16 cellular contexts compared by ENCODE assay signal in the genomic region with DNA sequence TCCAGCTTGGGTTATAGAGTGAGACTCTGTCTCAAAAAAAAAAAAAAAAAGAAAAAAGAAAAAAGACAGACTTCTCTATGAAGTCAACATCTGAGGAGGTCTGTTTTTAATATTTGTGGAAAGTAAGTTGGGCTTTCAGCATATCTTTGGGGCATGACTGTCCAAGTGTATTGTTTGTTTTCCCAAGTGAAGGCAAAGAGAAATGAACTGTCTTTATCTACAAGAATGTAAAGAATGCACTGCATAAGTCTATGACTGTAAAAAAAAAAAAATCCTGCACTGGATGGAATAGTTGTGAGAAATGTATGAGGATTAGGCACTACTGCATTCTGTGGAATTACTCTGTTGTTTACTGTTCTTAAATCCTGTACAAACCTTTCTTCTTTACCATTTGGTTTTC. TPM values are rescaled to one million over a fixed set of nuclear protein-coding genes. Genes with fewer than 3 reads are reported as not detected.
A peak's percentile ranks its signal among the peaks of the same experiment; 100 is the strongest.
DNase-seq lines count a peak whose midpoint lies in the region; ATAC-seq lines count a peak whose summit lies in the region.
"Had no signal": no experiment of that assay in that cellular context is flagged by ENCODE, and none has a peak within 500 bp of the region (broad histone marks: within the 10 kb centered on the region; RNA-seq: fewer than 3 reads in every experiment).

No MANE protein-coding gene starts in this region.

- H3K4me3 Mint-ChIP-seq in effector memory CD8-positive, alpha-beta T cell = no peak overlapping the region
- H3K4me3 Mint-ChIP-seq: activated naive CD8-positive, alpha-beta T cell treated with anti-CD3 and anti-CD28 coated beads, Interleukin-2, amount 10 ng/mL, durations not matched to agents 7 days and 5 days had no signal

- peaks cover 24% of the 10 kb centered on the region for H3K4me1 ChIP-seq in skeletal muscle satellite cell (ENCODE audit: control insufficient read depth, insufficient read depth, low read length)
- H3K4me1 ChIP-seq: lower lobe of right lung, right atrium auricular region had no signal

- H3K4me3 ChIP-seq in skeletal muscle satellite cell (ENCODE audit: low read length) = no peak overlapping the region
- H3K4me3 ChIP-seq: esophagus squamous epithelium, lower lobe of right lung, right atrium auricular region had no signal

- no peaks in the 10 kb centered on the region for H3K9me3 Mint-ChIP-seq in effector memory CD8-positive, alpha-beta T cell

- no peaks in the 10 kb centered on the region for H3K9me3 ChIP-seq in skeletal muscle satellite cell (replicated peaks; ENCODE audit: low read length)
- H3K9me3 ChIP-seq: lower lobe of right lung, right atrium auricular region had no signal

- H3K4me2 ChIP-seq in skeletal muscle satellite cell (ENCODE audit: low read length) = peak overlapping the region; percentile 48

- DNase-seq in GM04503 (ENCODE audit: low read depth) = peak; percentile 98
- DNase-seq in T1000 (lab: John Stamatoyannopoulos, UW) = peak; percentile 12
- peak; percentile 80 for DNase-seq in fibroblast of the conjunctiva (ENCODE audit: low read depth)
- DNase-seq in DMS79 (lab: John Stamatoyannopoulos, UW) = no peak
- DNase-seq in NCI-H187 (lab: John Stamatoyannopoulos, UW) = no peak
- no peak for DNase-seq in effector memory CD8-positive, alpha-beta T cell
- DNase-seq: activated naive CD8-positive, alpha-beta T cell treated with anti-CD3 and anti-CD28 coated beads, Interleukin-2, amount 10 ng/mL, durations not matched to agents 7 days and 5 days; DMS 273 treated with DMSO at 0.1 percent for 48 hours; esophagus squamous epithelium; lower lobe of right lung; NCI-H1436 treated with DMSO at 0.1 percent for 48 hours; T-helper 9 cell had no signal

- no peaks in the 10 kb centered on the region for H3K36me3 ChIP-seq in skeletal muscle satellite cell (ENCODE audit: insufficient read depth, low read length)
- H3K36me3 ChIP-seq: esophagus squamous epithelium, lower lobe of right lung, right atrium auricular region had no signal

- H3K27me3 ChIP-seq in skeletal muscle satellite cell (ENCODE audit: control insufficient read depth, insufficient read depth, low read length) = no peaks in the 10 kb centered on the region
- H3K27me3 ChIP-seq: esophagus squamous epithelium, right atrium auricular region had no signal

- peak overlapping the region; percentile 51 for H3K9ac ChIP-seq in skeletal muscle satellite cell (ENCODE audit: low read depth, low read length)

- H3K4me1 Mint-ChIP-seq in effector memory CD8-positive, alpha-beta T cell (ENCODE audit: low read depth in 2 of 2) = peaks cover 4 to 6% of the 10 kb centered on the region in 2 donors

- no peaks in the 10 kb centered on the region for H3K36me3 Mint-ChIP-seq in effector memory CD8-positive, alpha-beta T cell (ENCODE audit: insufficient read depth)
- H3K36me3 Mint-ChIP-seq: activated naive CD8-positive, alpha-beta T cell treated with anti-CD3 and anti-CD28 coated beads, Interleukin-2, amount 10 ng/mL, durations not matched to agents 7 days and 5 days had no signal

- ATAC-seq in HG02610 (IDR thresholded peaks at IDR 0.05; ENCODE audit: unreplicated experiment) = no peak
- ATAC-seq in effector memory CD8-positive, alpha-beta T cell (replicated peaks) = no peak

- no peak overlapping the region for H3K27ac Mint-ChIP-seq in effector memory CD8-positive, alpha-beta T cell
- H3K27ac Mint-ChIP-seq: activated naive CD8-positive, alpha-beta T cell treated with anti-CD3 and anti-CD28 coated beads, Interleukin-2, amount 10 ng/mL, durations not matched to agents 7 days and 5 days had no signal

- H3K27me3 Mint-ChIP-seq in effector memory CD8-positive, alpha-beta T cell = peaks cover 28 to 45% of the 10 kb centered on the region in 2 donors

RNA-seq across cellular contexts. Expression of a gene that starts 45.6 kb away (rescaled TPM):
- not detected in 2 replicates for total RNA-seq in skeletal muscle satellite cell (2012; rRNA removed)
- total RNA-seq: activated CD8-positive, alpha-beta memory T cell treated with anti-CD3 and anti-CD28 coated beads for 36 hours; activated naive CD8-positive, alpha-beta T cell treated with anti-CD3 and anti-CD28 coated beads, Interleukin-2, amount 10 ng/mL, durations not matched to agents 7 days and 5 days; right atrium auricular region had no signal

RNA-seq across cellular contexts. Expression of a gene that starts 47.9 kb away (rescaled TPM):
- 86.9 and 190 TPM in 2 replicates for total RNA-seq in skeletal muscle satellite cell (2012; rRNA removed)

Comparison
In these comparisons a context has a peak if more than half of its experiments do, and no peak if none do; other contexts are left out.
1. DNase-seq: peak in GM04503 (single experiment), T1000 (single experiment) and fibroblast of the conjunctiva (single experiment); none in DMS79 (single experiment), NCI-H187 (0 of 2) and effector memory CD8-positive, alpha-beta T cell (0 of 3).